Comparison of ENCODE assay signal across 8 cellular contexts in genomic region chr15:39312984-39313383, GRCh38.
DNase-seq lines count a peak whose midpoint lies in the region; ATAC-seq, FAIRE-seq and TF ChIP-seq lines count a peak whose summit lies in the region.

No MANE protein-coding gene starts in this region.

- no peaks in the 10 kb centered on the region for H3K9me2 ChIP-seq in Loucy (replicated peaks; ENCODE audit: low read depth, low read length)

- H3F3A ChIP-seq in Loucy (ENCODE audit: low read depth) = no peaks in the 10 kb centered on the region

- H3K23me2 ChIP-seq in H1 (ENCODE audit: low read depth, low read length) = no peaks in the 10 kb centered on the region; the same call in 1 of the 2 replicates

- H4K5ac ChIP-seq in H1 (ENCODE audit: insufficient read length, low read depth, low read length) = no peak overlapping the region

- H3K4me1 ChIP-seq in Loucy (ENCODE audit: insufficient read depth, low read length, poor library complexity, severe bottlenecking) = no peaks in the 10 kb centered on the region
- no peaks in the 10 kb centered on the region for H3K4me1 ChIP-seq in H1 (replicated peaks in 1 of 4; ENCODE audit: control insufficient read depth in 3 of 4, insufficient read depth in 4 of 4, low read length in 3 of 4)

- H2BK20ac ChIP-seq in H1 (ENCODE audit: low read length) = no peak overlapping the region

- H3K27me3 ChIP-seq in Loucy (ENCODE audit: insufficient read depth, low read length, poor library complexity, severe bottlenecking) = no peaks in the 10 kb centered on the region
- peaks cover 0 to 1% (median 0%) of the 10 kb centered on the region in 4 experiments; a peak in 1 of 7 replicates for H3K27me3 ChIP-seq in H1 (replicated peaks in 1 of 4; ENCODE audit: control insufficient read depth in 3 of 4, extremely low read depth in 1 of 4, insufficient read depth in 3 of 4, low read length in 3 of 4)

- no peak overlapping the region for H3K18ac ChIP-seq in H1 (ENCODE audit: extremely low read depth, low read length)

- CTCF ChIA-PET in H1 (lab: Charles Lee; ENCODE audit: partially characterized antibody) = interaction anchor here (0.7 to 2.5 kb wide), 7 partner anchors 14 to 290 kb away, joined by 3 to 13 read pairs (median 3); partner anchors contain the start of gene THBS1

- no peak overlapping the region for H3K4me3 ChIP-seq in Loucy (ENCODE audit: low read length, poor library complexity, severe bottlenecking)
- H3K4me3 ChIP-seq in H1 (ENCODE audit: extremely low read depth in 1 of 4, insufficient read depth in 2 of 4, low read depth in 3 of 4, low read length in 4 of 4) = no peak overlapping the region

- no peaks in the 10 kb centered on the region for H3K27me3 Mint-ChIP-seq in stimulated activated naive CD8-positive, alpha-beta T cell treated with anti-CD3 and anti-CD28 coated beads, Interleukin-15, amount 100 ng/mL, for 72 hours

- H3K14ac ChIP-seq in H1 (ENCODE audit: insufficient read length) = no peak overlapping the region

- H3K4me3 Mint-ChIP-seq in stimulated activated naive CD8-positive, alpha-beta T cell treated with anti-CD3 and anti-CD28 coated beads, Interleukin-15, amount 100 ng/mL, for 72 hours = no peak overlapping the region

- H4K20me1 ChIP-seq in Loucy (ENCODE audit: insufficient read depth, low read length, poor library complexity, severe bottlenecking) (no peaks in the 10 kb centered on the region), H1 (replicated peaks in 1 of 2; ENCODE audit: control insufficient read depth in 1 of 2, insufficient read depth in 2 of 2, low read length in 2 of 2) (no peaks in the 10 kb centered on the region)

- H3K56ac ChIP-seq in H1 (replicated peaks; ENCODE audit: insufficient read length, low read depth, low read length) = no peak overlapping the region

- no peak overlapping the region for H4K91ac ChIP-seq in H1 (replicated peaks; ENCODE audit: insufficient read length, low read length)

- H2AFZ ChIP-seq in Loucy (ENCODE audit: low read length) (peak overlapping the region; percentile 50; the same call in 1 of the 2 replicates), H1 (ENCODE audit: low read length) (no peak overlapping the region)

- no peak overlapping the region for H2AK5ac ChIP-seq in H1 (ENCODE audit: low read depth, low read length)

- H3K4me1 Mint-ChIP-seq in stimulated activated naive CD8-positive, alpha-beta T cell treated with anti-CD3 and anti-CD28 coated beads, Interleukin-15, amount 100 ng/mL, for 72 hours = no peaks in the 10 kb centered on the region

- no peaks in the 10 kb centered on the region for H3K36me3 ChIP-seq in Loucy (ENCODE audit: insufficient read depth, low read length)
- no peaks in the 10 kb centered on the region for H3K36me3 ChIP-seq in H1 (ENCODE audit: control insufficient read depth in 2 of 4, insufficient read depth in 4 of 4, low read length in 3 of 4)

- TF ChIP-seq CTCF in Loucy (conservative IDR thresholded peaks at IDR 0.05; ENCODE audit: low read length) (peak; percentile 61), H1 (IDR thresholded peaks at IDR 0.05; ENCODE audit: control extremely low read depth in 1 of 3, insufficient read depth in 1 of 3, low read depth in 1 of 3, low read length in 3 of 3) (peak; percentile 33 to 46 (median 42); a peak in 3 of 4 replicates)

- POLR2A ChIA-PET in H1 (lab: Charles Lee; ENCODE audit: partially characterized antibody) = interaction anchor here (0.8 to 1.0 kb wide), 2 partner anchors 267 to 271 kb away, joined by 3 to 4 read pairs; partner anchors contain the start of gene THBS1

- TF ChIP-seq POLR2A in H1 (IDR thresholded peaks at IDR 0.05; ENCODE audit: control extremely low read depth in 1 of 2, low read depth in 2 of 2, low read length in 2 of 2) = no peak

- H3K4ac ChIP-seq in H1 (replicated peaks; ENCODE audit: insufficient read length, low read depth, low read length) = no peak overlapping the region

- TF ChIP-seq RAD21 in H1 (IDR thresholded peaks at IDR 0.05 in 1 of 2, conservative IDR thresholded peaks at IDR 0.05 in 1 of 2; ENCODE audit: low read depth in 2 of 2, low read length in 2 of 2) = peak; percentile 70 to 74

- no peak for DNase-seq in stimulated activated naive CD8-positive, alpha-beta T cell treated with anti-CD3 and anti-CD28 coated beads, Interleukin-15, Interleukin-2, amounts not matched to agents 100 U/mL and 50 U/mL, for 24 hours
- DNase-seq in stimulated activated naive CD8-positive, alpha-beta T cell treated with anti-CD3 and anti-CD28 coated beads, Interleukin-15, amount 100 ng/mL, for 72 hours = no peak
- DNase-seq in H1 (ENCODE audit: low read depth in 1 of 2, low spot score in 2 of 2) (peak in 1 of 2 experiments; percentile 9), RCC 7860 (ENCODE audit: low spot score) (no peak)
- no peak for DNase-seq in stimulated activated naive CD4-positive, alpha-beta T cell (lab: John Stamatoyannopoulos, UW)

- FAIRE-seq in H1 (lab: Jason Lieb, UNC) = no peak
- no peak for FAIRE-seq in RCC 7860 (lab: Jason Lieb, UNC)

- no peak overlapping the region for H3K23ac ChIP-seq in H1 (ENCODE audit: insufficient read length)

- no peaks in the 10 kb centered on the region for H3K79me2 ChIP-seq in Loucy (ENCODE audit: insufficient read depth, low read length)
- H3K79me2 ChIP-seq in H1 (ENCODE audit: control insufficient read depth in 1 of 2, insufficient read depth in 2 of 2, low read length in 2 of 2) = no peaks in the 10 kb centered on the region

- peak; percentile 55 for ATAC-seq in stimulated activated naive CD8-positive, alpha-beta T cell treated with anti-CD3 and anti-CD28 coated beads, Interleukin-15, Interleukin-2, amounts not matched to agents 100 U/mL and 50 U/mL, for 24 hours
- no peak for ATAC-seq in stimulated activated naive CD8-positive, alpha-beta T cell treated with anti-CD3 and anti-CD28 coated beads, Interleukin-15, amount 100 ng/mL, for 72 hours
- no peak for ATAC-seq in HG03045 (IDR thresholded peaks at IDR 0.05; ENCODE audit: unreplicated experiment)
- ATAC-seq in HG03280 (IDR thresholded peaks at IDR 0.05; ENCODE audit: unreplicated experiment) = no peak

- H4K8ac ChIP-seq in H1 (ENCODE audit: extremely low read depth, insufficient read depth, low read length) = no peak overlapping the region

- H3K9ac ChIP-seq in Loucy (ENCODE audit: low read depth, low read length, poor library complexity, severe bottlenecking) (no peak overlapping the region), H1 (replicated peaks in 1 of 4; ENCODE audit: extremely low read depth in 1 of 4, low read depth in 3 of 4, low read length in 3 of 4) (no peak overlapping the region)

- H3K27ac Mint-ChIP-seq in stimulated activated naive CD8-positive, alpha-beta T cell treated with anti-CD3 and anti-CD28 coated beads, Interleukin-15, amount 100 ng/mL, for 72 hours = no peak overlapping the region

- no peak overlapping the region for H2BK120ac ChIP-seq in H1 (replicated peaks; ENCODE audit: low read depth, low read length)

- H3K4me2 ChIP-seq in Loucy (ENCODE audit: low read depth, low read length, poor library complexity, severe bottlenecking) (no peak overlapping the region), H1 (ENCODE audit: insufficient read depth in 1 of 2, low read depth in 2 of 2, low read length in 2 of 2) (no peak overlapping the region)

- no peak overlapping the region for H2BK5ac ChIP-seq in H1 (ENCODE audit: low read depth, low read length)

- no peaks in the 10 kb centered on the region for H3K79me1 ChIP-seq in H1 (ENCODE audit: low read depth, low read length)

- TF ChIP-seq EP300 in H1 (IDR thresholded peaks at IDR 0.05; ENCODE audit: borderline replicate concordance in 1 of 2, low read depth in 2 of 2, low read length in 2 of 2) = no peak

- no peak overlapping the region for H2BK12ac ChIP-seq in H1 (ENCODE audit: low read depth, low read length)

- no peak overlapping the region for H2BK15ac ChIP-seq in H1 (ENCODE audit: low read length)

- H3K9me3 Mint-ChIP-seq in stimulated activated naive CD8-positive, alpha-beta T cell treated with anti-CD3 and anti-CD28 coated beads, Interleukin-15, amount 100 ng/mL, for 72 hours = no peaks in the 10 kb centered on the region

- H3K9me3 ChIP-seq in Loucy (ENCODE audit: insufficient read depth, low read depth, low read length) (no peaks in the 10 kb centered on the region), H1 (ENCODE audit: insufficient read depth in 2 of 2, low read depth in 1 of 2, low read length in 1 of 2) (no peaks in the 10 kb centered on the region)

- WGBS in H1 (ENCODE audit: extremely low coverage in 1 of 2, insufficient coverage in 1 of 2, insufficient read length in 1 of 2, insufficient replicate concordance in 2 of 2, low coverage in 1 of 2, low lambda C conversion rate in 2 of 2, missing lambda C conversion rate in 1 of 2), 2 experiments = 94% methylated on average over 3 of the region's 3 CpGs; no CpG with 5 or more reads in 1 of the 2 experiments

- no peak overlapping the region for H3K27ac ChIP-seq in H1 (ENCODE audit: low read depth, low read length)

TF ChIP-seq in H1, 55 proteins besides CTCF, POLR2A, EP300 and RAD21:
- TF ChIP-seq POU5F1 (IDR thresholded peaks at IDR 0.05; ENCODE audit: low read depth, low read length) (no peak), TAF1 (IDR thresholded peaks at IDR 0.05; ENCODE audit: low read depth, low read length) (no peak), FOSL1 (IDR thresholded peaks at IDR 0.05; ENCODE audit: insufficient read depth, low read depth, low read length) (no peak), GTF2F1 (IDR thresholded peaks at IDR 0.05; ENCODE audit: borderline replicate concordance, low read depth, low read length) (no peak), ZNF274 (IDR thresholded peaks at IDR 0.05; ENCODE audit: borderline replicate concordance, extremely low read depth, low read length) (no peak), CREB1 (IDR thresholded peaks at IDR 0.05) (no peak), SIRT6 (IDR thresholded peaks at IDR 0.05; ENCODE audit: low read length) (no peak), ASH2L (IDR thresholded peaks at IDR 0.05; ENCODE audit: low read length) (no peak), TEAD4 (IDR thresholded peaks at IDR 0.05; ENCODE audit: low read depth, low read length) (no peak), CBX5 (IDR thresholded peaks at IDR 0.05; ENCODE audit: low read depth, low read length) (no peak)
- TF ChIP-seq, protein P1, sequence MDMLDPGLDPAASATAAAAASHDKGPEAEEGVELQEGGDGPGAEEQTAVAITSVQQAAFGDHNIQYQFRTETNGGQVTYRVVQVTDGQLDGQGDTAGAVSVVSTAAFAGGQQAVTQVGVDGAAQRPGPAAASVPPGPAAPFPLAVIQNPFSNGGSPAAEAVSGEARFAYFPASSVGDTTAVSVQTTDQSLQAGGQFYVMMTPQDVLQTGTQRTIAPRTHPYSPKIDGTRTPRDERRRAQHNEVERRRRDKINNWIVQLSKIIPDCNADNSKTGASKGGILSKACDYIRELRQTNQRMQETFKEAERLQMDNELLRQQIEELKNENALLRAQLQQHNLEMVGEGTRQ (IDR thresholded peaks at IDR 0.05; ENCODE audit: low read length) = no peak
